Comparison of ENCODE assay signal across 17 cellular contexts in the genomic region with DNA sequence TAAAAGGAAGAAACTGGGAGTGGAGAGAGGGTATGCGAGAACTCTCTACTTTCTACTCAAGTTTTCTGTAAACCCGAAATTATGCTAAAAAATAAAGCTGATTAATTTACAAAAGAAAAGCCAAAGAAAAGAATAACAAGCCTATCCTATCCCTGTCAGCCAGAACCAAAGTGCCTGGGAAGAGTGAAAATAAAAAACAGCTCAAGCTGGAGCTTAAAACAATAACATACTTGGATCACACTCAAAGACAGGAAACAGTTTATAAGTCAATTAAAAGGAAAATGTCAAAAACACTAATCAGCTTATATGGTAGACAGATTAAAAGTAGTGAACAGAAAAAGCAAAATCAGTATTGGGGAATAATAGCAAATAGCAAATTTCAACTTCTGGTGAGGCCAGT.
"Had no signal": no experiment of that assay in that cellular context is flagged by ENCODE, and none has a peak within 500 bp of the region (broad histone marks: within the 10 kb centered on the region; RNA-seq: fewer than 3 reads in every experiment).

No MANE protein-coding gene starts in this region.

- H3K9me3 ChIP-seq: left lung, prostate gland, right lobe of liver, suprapubic skin, upper lobe of right lung had no signal

- DNase-seq: activated B cell treated with CpG ODN at 0.5 μM for 24 hours; activated CD4-positive, alpha-beta T cell treated with anti-CD3 and anti-CD28 coated beads, Interleukin-2, amount 10 ng/mL, durations not matched to agents 7 days and 5 days; activated CD8-positive, alpha-beta memory T cell treated with anti-CD3 and anti-CD28 coated beads for 24 hours; activated gamma-delta T cell treated with Interleukin-2 at 50 U/mL for 16 hours; activated naive CD8-positive, alpha-beta T cell treated with anti-CD3 and anti-CD28 coated beads for 36 hours; amygdala; left lung; right lobe of liver; SIG-M5; stimulated activated CD4-positive, alpha-beta T cell treated with anti-CD3 and anti-CD28 coated beads, Interleukin-4, amount 100 ng/mL, for 4 hours; stimulated activated CD8-positive, alpha-beta memory T cell treated with anti-CD3 and anti-CD28 coated beads, Interleukin-4, amount 100 ng/mL, for 48 hours; stimulated activated naive CD4-positive, alpha-beta T cell treated with Interleukin-2 at 50 U/mL for 16 hours; upper lobe of right lung had no signal

- H3K27me3 ChIP-seq: left lung, right lobe of liver, suprapubic skin, upper lobe of right lung had no signal

- H3K36me3 ChIP-seq: left lung, prostate gland, right lobe of liver, suprapubic skin, upper lobe of right lung had no signal

- H3K4me1 ChIP-seq: prostate gland, right lobe of liver had no signal

- H3K27ac ChIP-seq: left lung, prostate gland, right lobe of liver, suprapubic skin, upper lobe of right lung had no signal

- H3K9me3 Mint-ChIP-seq: activated B cell treated with CpG ODN at 0.5 μM for 24 hours; activated CD4-positive, alpha-beta T cell treated with anti-CD3 and anti-CD28 coated beads, Interleukin-2, amount 10 ng/mL, durations not matched to agents 7 days and 5 days had no signal

- H3K27me3 Mint-ChIP-seq: activated B cell treated with CpG ODN at 0.5 μM for 24 hours; activated CD4-positive, alpha-beta T cell treated with anti-CD3 and anti-CD28 coated beads, Interleukin-2, amount 10 ng/mL, durations not matched to agents 7 days and 5 days; activated naive CD8-positive, alpha-beta T cell treated with anti-CD3 and anti-CD28 coated beads for 36 hours; brain had no signal

- H3K4me3 Mint-ChIP-seq: activated B cell treated with CpG ODN at 0.5 μM for 24 hours; activated CD4-positive, alpha-beta T cell treated with anti-CD3 and anti-CD28 coated beads, Interleukin-2, amount 10 ng/mL, durations not matched to agents 7 days and 5 days; activated naive CD8-positive, alpha-beta T cell treated with anti-CD3 and anti-CD28 coated beads for 36 hours had no signal

- H3K27ac Mint-ChIP-seq: activated B cell treated with CpG ODN at 0.5 μM for 24 hours; activated CD4-positive, alpha-beta T cell treated with anti-CD3 and anti-CD28 coated beads, Interleukin-2, amount 10 ng/mL, durations not matched to agents 7 days and 5 days; activated naive CD8-positive, alpha-beta T cell treated with anti-CD3 and anti-CD28 coated beads for 36 hours had no signal

- H3K4me3 ChIP-seq: left lung, prostate gland, right lobe of liver, smooth muscle cell, suprapubic skin, upper lobe of right lung had no signal

- ATAC-seq: left lung, upper lobe of right lung had no signal
